In the genomic region with DNA sequence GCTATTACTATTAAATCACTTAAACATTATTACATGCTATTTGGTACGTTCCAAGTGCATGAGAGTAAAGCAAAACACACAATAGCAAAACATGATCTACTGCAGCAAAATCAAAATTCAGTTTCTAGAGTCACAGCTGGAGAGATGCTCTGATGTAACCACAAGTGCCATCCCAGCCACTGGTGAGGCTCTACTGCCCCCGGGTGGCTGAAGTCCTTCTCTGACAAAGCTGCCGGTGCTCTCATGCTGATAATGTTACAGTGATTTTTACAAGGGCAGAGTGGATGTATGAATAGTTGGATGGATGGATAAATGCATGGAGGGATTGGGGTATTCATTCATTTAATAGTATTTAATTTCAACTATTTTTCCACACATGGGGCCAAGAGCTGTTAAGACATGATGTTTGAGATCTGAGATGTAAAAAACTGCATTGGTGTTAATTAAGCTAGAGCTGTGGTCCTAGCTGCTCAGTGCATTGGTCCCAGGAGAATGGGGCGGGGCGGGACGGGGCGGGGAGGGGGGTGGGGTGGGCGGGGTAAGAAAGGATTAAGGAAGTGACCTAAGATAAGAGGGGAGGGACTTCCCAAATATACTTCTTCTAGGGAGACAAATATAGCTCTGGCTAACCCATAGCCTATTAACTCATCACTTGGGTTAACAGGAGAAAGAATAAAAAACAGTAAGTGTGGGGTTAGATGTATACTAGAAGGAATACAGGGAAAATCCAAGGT, we compare ENCODE assay signal across 9 cellular contexts. TPM values are rescaled to one million over a fixed set of nuclear protein-coding genes. Genes with fewer than 3 reads are reported as not detected.
DNase-seq lines count a peak whose midpoint lies in the region; ATAC-seq and TF ChIP-seq lines count a peak whose summit lies in the region.
"Had no signal": no experiment of that assay in that cellular context is flagged by ENCODE, and none has a peak within 500 bp of the region (broad histone marks: within the 10 kb centered on the region; RNA-seq: fewer than 3 reads in every experiment).

No MANE protein-coding gene starts in this region.

- no peaks in the 10 kb centered on the region for H3K36me3 ChIP-seq in Peyer's patch
- H3K36me3 ChIP-seq in testis (ENCODE audit: low read depth, missing control alignments), result no peaks in the 10 kb centered on the region

- H3K9me3 ChIP-seq in Peyer's patch (no peaks in the 10 kb centered on the region), testis (no peaks in the 10 kb centered on the region)

- H3K27ac ChIP-seq in Peyer's patch (no peak overlapping the region), testis (no peak overlapping the region)

- no peaks in the 10 kb centered on the region for H3K36me3 Mint-ChIP-seq in neural crest cell (ENCODE audit: low read depth)

- TF ChIP-seq POLR2A in Peyer's patch (IDR thresholded peaks at IDR 0.05) (no peak), testis (IDR thresholded peaks at IDR 0.05) (no peak)

- peaks cover 9% of the 10 kb centered on the region for H3K27me3 Mint-ChIP-seq in neural crest cell (ENCODE audit: low read depth)

- no peaks in the 10 kb centered on the region for H3K9me3 Mint-ChIP-seq in neural crest cell

- H3K4me3 Mint-ChIP-seq in neural crest cell, result no peak overlapping the region
- H3K4me3 Mint-ChIP-seq: dendritic cell treated with granulocyte-macrophage colony-stimulating factor and Interleukin-4, amounts not matched to agents 40 ng/mL and 50 ng/mL, for 4 days had no signal

- H3K27me3 ChIP-seq in Peyer's patch (no peaks in the 10 kb centered on the region), testis (no peaks in the 10 kb centered on the region)

- intact Hi-C loops in testis (cut with DNase I; ENCODE audit: low total_unique reads), result no loop called here

- H3K4me3 ChIP-seq in Peyer's patch (no peak overlapping the region), testis (no peak overlapping the region)

- peak in 4 of 6 experiments; percentile 54 to 69 (median 63) for TF ChIP-seq CTCF in Peyer's patch (IDR thresholded peaks at IDR 0.05)
- TF ChIP-seq CTCF in neural crest cell (conservative IDR thresholded peaks at IDR 0.05), result peak; percentile 96
- peak; percentile 27 to 57 (median 57) for TF ChIP-seq CTCF in testis (IDR thresholded peaks at IDR 0.05)

- H3K4me1 ChIP-seq in Peyer's patch (no peaks in the 10 kb centered on the region), testis (no peaks in the 10 kb centered on the region)

- DNase-seq in DMS53 treated with DMSO at 0.1 percent for 48 hours (lab: John Stamatoyannopoulos, UW; ENCODE audit: unreplicated experiment) (peak; percentile 45), LHCN-M2 (ENCODE audit: low read depth) (peak; percentile 72), Peyer's patch (peak; percentile 31 to 77 (median 66)), fibroblast of peridontal ligament (ENCODE audit: extremely low read depth) (peak; percentile 80), neural crest cell (ENCODE audit: low read depth, low spot score) (peak; percentile 74), testis (peak; percentile 87)
- DNase-seq in activated T-cell treated with anti-CD3 and anti-CD28 coated beads, Interleukin-2, amount 50 U/mL, for 48 hours, result peak; percentile 75 to 77

- peaks cover 6% of the 10 kb centered on the region for H3K4me1 Mint-ChIP-seq in neural crest cell

- ATAC-seq in GM18867 (IDR thresholded peaks at IDR 0.05; ENCODE audit: unreplicated experiment), result no peak

- 20 to 26% methylated on average over 8 of the region's 8 CpGs for whole genome bisulfite sequencing in testis, 2 donors

- H3K27ac Mint-ChIP-seq in neural crest cell (ENCODE audit: unreplicated experiment), result no peak overlapping the region
- H3K27ac Mint-ChIP-seq: dendritic cell treated with granulocyte-macrophage colony-stimulating factor and Interleukin-4, amounts not matched to agents 40 ng/mL and 50 ng/mL, for 4 days had no signal

RNA-seq across cellular contexts. Expression of gene SPESP1, which starts 5.3 kb away (rescaled TPM):
- total RNA-seq in LHCN-M2 (2014; rRNA removed), result 7.9 TPM in 2 replicates
- polyA plus RNA-seq in LHCN-M2 (2012), result 3.4 TPM
- 1 to 10 TPM in 1 of 4 donors, under 1 TPM in 1, not detected in 2; 0.85 to 1.9 TPM for total RNA-seq in Peyer's patch
- not detected in 2 replicates for total RNA-seq in neural crest cell
- total RNA-seq in testis, result 10 to 100 TPM; 50.4 to 67.1 TPM
- polyA plus RNA-seq in testis (ENCODE audit: insufficient read depth, low read depth, low replicate concordance), result 67.6 TPM
